In genomic region chr13:43879323-43880181, GRCh38 we compare ENCODE assay signal across 1 cellular context.
TF ChIP-seq lines count a peak whose summit lies in the region.

CCDC122 (minus strand) TSS chr13:43879740; CDS start chr13:43869376, 10,364 bp downstream.
LACC1 (plus strand) TSS chr13:43879904; CDS start chr13:43880986, 1,082 bp downstream.

TF ChIP-seq in H1, 55 proteins besides CTCF, POLR2A, EP300 and RAD21:
- TF ChIP-seq CHD7 (IDR thresholded peaks at IDR 0.05; ENCODE audit: insufficient replicate concordance, low read length): no peak
- TF ChIP-seq HDAC2 (IDR thresholded peaks at IDR 0.05; ENCODE audit: borderline replicate concordance in 1 of 2, low read depth in 2 of 2, low read length in 2 of 2): peak in 1 of 2 experiments; percentile 95; a peak in 2 of 4 replicates
- TF ChIP-seq MAX (IDR thresholded peaks at IDR 0.05): peak; percentile 97
- TF ChIP-seq MAFK (IDR thresholded peaks at IDR 0.05; ENCODE audit: low read depth, low read length): peak; percentile 23; the same call in 1 of the 2 replicates
- TF ChIP-seq SIRT6 (IDR thresholded peaks at IDR 0.05; ENCODE audit: low read length): no peak
- TF ChIP-seq KDM5A (IDR thresholded peaks at IDR 0.05; ENCODE audit: low read length): no peak
- no peak for TF ChIP-seq SIX5 (IDR thresholded peaks at IDR 0.05; ENCODE audit: low read depth, low read length)
- TF ChIP-seq EGR1 (IDR thresholded peaks at IDR 0.05; ENCODE audit: borderline replicate concordance, low read depth, low read length): no peak
- no peak for TF ChIP-seq CBX5 (IDR thresholded peaks at IDR 0.05; ENCODE audit: low read depth, low read length)
- TF ChIP-seq RNF2 (IDR thresholded peaks at IDR 0.05; ENCODE audit: borderline replicate concordance, low read depth, low read length, missing control alignments, poor library complexity, severe bottlenecking): no peak
- no peak for TF ChIP-seq YY1 (IDR thresholded peaks at IDR 0.05; ENCODE audit: low read depth, low read length)
- no peak for TF ChIP-seq JUN (IDR thresholded peaks at IDR 0.05; ENCODE audit: low read depth, low read length)
- no peak for TF ChIP-seq FOSL1 (IDR thresholded peaks at IDR 0.05; ENCODE audit: insufficient read depth, low read depth, low read length)
- TF ChIP-seq CREB1 (IDR thresholded peaks at IDR 0.05): no peak
- no peak for TF ChIP-seq HDAC6 (IDR thresholded peaks at IDR 0.05; ENCODE audit: low read depth, low read length)
- TF ChIP-seq SRF (IDR thresholded peaks at IDR 0.05; ENCODE audit: low read depth, low read length): no peak
- no peak; the same call in 1 of the 2 replicates for TF ChIP-seq TEAD4 (IDR thresholded peaks at IDR 0.05; ENCODE audit: low read depth, low read length)
- TF ChIP-seq TBP (IDR thresholded peaks at IDR 0.05; ENCODE audit: low read depth, low read length): peak; percentile 26; the same call in 1 of the 2 replicates
- no peak for TF ChIP-seq BCL11A (IDR thresholded peaks at IDR 0.05; ENCODE audit: low read depth in 2 of 2, low read length in 2 of 2)
- TF ChIP-seq, protein P1, sequence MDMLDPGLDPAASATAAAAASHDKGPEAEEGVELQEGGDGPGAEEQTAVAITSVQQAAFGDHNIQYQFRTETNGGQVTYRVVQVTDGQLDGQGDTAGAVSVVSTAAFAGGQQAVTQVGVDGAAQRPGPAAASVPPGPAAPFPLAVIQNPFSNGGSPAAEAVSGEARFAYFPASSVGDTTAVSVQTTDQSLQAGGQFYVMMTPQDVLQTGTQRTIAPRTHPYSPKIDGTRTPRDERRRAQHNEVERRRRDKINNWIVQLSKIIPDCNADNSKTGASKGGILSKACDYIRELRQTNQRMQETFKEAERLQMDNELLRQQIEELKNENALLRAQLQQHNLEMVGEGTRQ (IDR thresholded peaks at IDR 0.05; ENCODE audit: low read length): no peak
- no peak for TF ChIP-seq NRF1 (IDR thresholded peaks at IDR 0.05; ENCODE audit: low read depth, low read length)
- no peak for TF ChIP-seq ATF2 (IDR thresholded peaks at IDR 0.05; ENCODE audit: low read length)
- no peak for TF ChIP-seq RFX5 (IDR thresholded peaks at IDR 0.05; ENCODE audit: borderline replicate concordance, low read depth, low read length)
- no peak for TF ChIP-seq JUND (IDR thresholded peaks at IDR 0.05; ENCODE audit: low read length)
- TF ChIP-seq SP2 (IDR thresholded peaks at IDR 0.05; ENCODE audit: low read length): no peak
- TF ChIP-seq PHF8 (conservative IDR thresholded peaks at IDR 0.05; ENCODE audit: low read depth, low read length): peak; percentile 75
- no peak for TF ChIP-seq EZH2 (IDR thresholded peaks at IDR 0.05; ENCODE audit: low read depth, low read length, severe bottlenecking)
- 0 out of 2 replicates have a peak, but pooled peaks have one; percentile 28 for TF ChIP-seq SUZ12 (IDR thresholded peaks at IDR 0.05; ENCODE audit: low read length)
- TF ChIP-seq BACH1 (IDR thresholded peaks at IDR 0.05; ENCODE audit: low read length): no peak
- TF ChIP-seq TCF12 (IDR thresholded peaks at IDR 0.05; ENCODE audit: low read depth, low read length): 0 out of 2 replicates have a peak, but pooled peaks have one; percentile 27
- peak; percentile 57 for TF ChIP-seq BRCA1 (IDR thresholded peaks at IDR 0.05; ENCODE audit: low read depth, low read length)
- TF ChIP-seq TAF1 (IDR thresholded peaks at IDR 0.05; ENCODE audit: low read depth, low read length): peak; percentile 75; the same call in 1 of the 2 replicates
- TF ChIP-seq RXRA (IDR thresholded peaks at IDR 0.05; ENCODE audit: insufficient read depth, low read depth, low read length): no peak
- TF ChIP-seq RBBP5 (IDR thresholded peaks at IDR 0.05; ENCODE audit: borderline replicate concordance, low read depth, low read length): peak; percentile 74; the same call in 1 of the 2 replicates
- TF ChIP-seq SIN3A (conservative IDR thresholded peaks at IDR 0.05 in 1 of 2, IDR thresholded peaks at IDR 0.05 in 1 of 2; ENCODE audit: low read depth in 1 of 2, low read length in 2 of 2): no peak; a peak in 2 of 4 replicates
- TF ChIP-seq ZNF274 (IDR thresholded peaks at IDR 0.05; ENCODE audit: borderline replicate concordance, extremely low read depth, low read length): no peak
- peak; percentile 99 for TF ChIP-seq E2F6 (IDR thresholded peaks at IDR 0.05)
- TF ChIP-seq GTF2F1 (IDR thresholded peaks at IDR 0.05; ENCODE audit: borderline replicate concordance, low read depth, low read length): no peak
- TF ChIP-seq SP1 (IDR thresholded peaks at IDR 0.05; ENCODE audit: low read depth, low read length): no peak
- peak; percentile 96 for TF ChIP-seq KDM4A (IDR thresholded peaks at IDR 0.05; ENCODE audit: low read depth, low read length, severe bottlenecking)
- peak; percentile 60 for TF ChIP-seq TAF7 (optimal IDR thresholded peaks at IDR 0.05; ENCODE audit: borderline replicate concordance, low read depth, low read length)
- TF ChIP-seq CBX8 (IDR thresholded peaks at IDR 0.05; ENCODE audit: borderline replicate concordance, low read depth, low read length): no peak
- TF ChIP-seq POLR2AphosphoS5 (IDR thresholded peaks at IDR 0.05; ENCODE audit: low read depth, low read length): peak; percentile 2
- TF ChIP-seq NANOG (IDR thresholded peaks at IDR 0.05; ENCODE audit: insufficient read depth, low read depth, low read length, poor library complexity, severe bottlenecking): no peak
- TF ChIP-seq ASH2L (IDR thresholded peaks at IDR 0.05; ENCODE audit: low read length): peak; percentile 91
- no peak for TF ChIP-seq CHD1 (IDR thresholded peaks at IDR 0.05; ENCODE audit: low read depth, low read length)
- TF ChIP-seq CEBPB (IDR thresholded peaks at IDR 0.05; ENCODE audit: low read depth, low read length): no peak
- peak; percentile 89 for TF ChIP-seq CHD2 (IDR thresholded peaks at IDR 0.05; ENCODE audit: low read length)
- TF ChIP-seq GABPA (IDR thresholded peaks at IDR 0.05; ENCODE audit: borderline replicate concordance, insufficient read depth, low read length): no peak; the same call in 1 of the 2 replicates
- TF ChIP-seq, protein P2, sequence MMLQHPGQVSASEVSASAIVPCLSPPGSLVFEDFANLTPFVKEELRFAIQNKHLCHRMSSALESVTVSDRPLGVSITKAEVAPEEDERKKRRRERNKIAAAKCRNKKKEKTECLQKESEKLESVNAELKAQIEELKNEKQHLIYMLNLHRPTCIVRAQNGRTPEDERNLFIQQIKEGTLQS (IDR thresholded peaks at IDR 0.05; ENCODE audit: insufficient read depth, low read depth, low read length): no peak
- no peak for TF ChIP-seq CTBP2 (IDR thresholded peaks at IDR 0.05; ENCODE audit: borderline replicate concordance, insufficient read depth, insufficient read length, low read length)
- TF ChIP-seq SP4 (IDR thresholded peaks at IDR 0.05; ENCODE audit: low read length): no peak
- TF ChIP-seq KDM1A (IDR thresholded peaks at IDR 0.05; ENCODE audit: borderline replicate concordance, low read length): no peak
- TF ChIP-seq POU5F1 (IDR thresholded peaks at IDR 0.05; ENCODE audit: low read depth, low read length): no peak
- no peak for TF ChIP-seq SAP30 (IDR thresholded peaks at IDR 0.05; ENCODE audit: insufficient read depth, insufficient replicate concordance, low read length)
